In the genomic region with DNA sequence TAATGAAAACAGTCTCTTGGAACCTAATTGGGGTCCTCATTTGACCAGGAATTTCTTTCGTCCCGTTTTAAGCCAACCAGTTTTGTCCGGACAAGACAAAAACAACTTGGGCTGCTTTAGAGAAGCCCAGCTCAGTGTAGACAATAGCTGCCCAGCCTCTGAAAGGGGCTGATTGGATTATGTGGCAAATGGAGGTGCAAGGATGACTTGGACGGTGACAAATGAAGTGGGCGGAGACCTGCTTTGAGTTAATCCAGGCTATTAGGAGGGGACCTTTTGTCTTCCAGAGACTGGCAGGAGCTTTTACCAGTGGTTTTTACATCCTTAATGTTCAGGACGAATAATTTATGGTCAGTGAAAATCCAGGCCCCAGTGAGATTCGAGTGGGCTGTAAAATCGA, we compare ENCODE assay signal across 23 cellular contexts. TPM values are rescaled to one million over a fixed set of nuclear protein-coding genes. Genes with fewer than 3 reads are reported as not detected.
DNase-seq lines count a peak whose midpoint lies in the region; ATAC-seq and TF ChIP-seq lines count a peak whose summit lies in the region.
"Had no signal": no experiment of that assay in that cellular context is flagged by ENCODE, and none has a peak within 500 bp of the region (broad histone marks: within the 10 kb centered on the region; RNA-seq: fewer than 3 reads in every experiment).

No MANE protein-coding gene starts in this region.

- peaks cover 4% of the 10 kb centered on the region for H3K9me3 Mint-ChIP-seq in mesothelial cell of epicardium

- peaks cover 81% of the 10 kb centered on the region for H3K36me3 ChIP-seq in BE2C
- peaks cover 32% of the 10 kb centered on the region for H3K36me3 ChIP-seq in HUES48 (ENCODE audit: control insufficient read depth, insufficient read depth, low read length)
- no peaks in the 10 kb centered on the region for H3K36me3 ChIP-seq in Panc1 (ENCODE audit: control insufficient read depth, insufficient read depth, low read length)
- H3K36me3 ChIP-seq in upper lobe of left lung = no peaks in the 10 kb centered on the region
- H3K36me3 ChIP-seq: left ventricle myocardium inferior had no signal

- in situ Hi-C loops in Panc1 (cut with HindIII; ENCODE audit: low pct_unique_long_range_greater_than_20kb, low sequenced_read_pairs) = no loop called here

- H3K27me3 ChIP-seq in BE2C (no peaks in the 10 kb centered on the region), HUES48 (ENCODE audit: control insufficient read depth, insufficient read depth, low read length) (no peaks in the 10 kb centered on the region), Panc1 (ENCODE audit: control insufficient read depth, insufficient read depth, low read length) (no peaks in the 10 kb centered on the region), upper lobe of left lung (peaks cover 0 to 6% (median 0%) of the 10 kb centered on the region in 4 donors)

- no peak for DNase-seq in BE2C
- no peak for DNase-seq in Panc1 (ENCODE audit: low read depth, low spot score)
- DNase-seq in mesothelial cell of epicardium (ENCODE audit: low spot score in 2 of 2, unreplicated experiment in 2 of 2) = no peak
- DNase-seq in DMS53 treated with DMSO at 0.1 percent for 48 hours (lab: John Stamatoyannopoulos, UW; ENCODE audit: unreplicated experiment) = no peak
- no peak for DNase-seq in upper lobe of left lung
- no peak for DNase-seq in NCI-H446 treated with DMSO at 0.1 percent for 48 hours (lab: John Stamatoyannopoulos, UW)
- DNase-seq: effector CD8-positive, alpha-beta T cell; foreskin melanocyte; left ventricle myocardium inferior; NCI-H1105 treated with DMSO at 0.1 percent for 48 hours; NCI-H446; stimulated activated CD4-positive, alpha-beta T cell treated with anti-CD3 and anti-CD28 coated beads, Interleukin-1b, Interleukin-23, amount 100 ng/mL, for 48 hours; substantia nigra; T-helper 17 cell had no signal

- H3K9me3 ChIP-seq in BE2C = no peaks in the 10 kb centered on the region
- no peaks in the 10 kb centered on the region; the same call in 1 of the 2 replicates for H3K9me3 ChIP-seq in HUES48 (ENCODE audit: control insufficient read depth, insufficient read depth, low read length)
- H3K9me3 ChIP-seq in Panc1 (ENCODE audit: control insufficient read depth, insufficient read depth, low read depth, low read length) = no peaks in the 10 kb centered on the region
- peaks cover 0 to 9% (median 2%) of the 10 kb centered on the region in 4 donors for H3K9me3 ChIP-seq in upper lobe of left lung

- H3K4me1 ChIP-seq in BE2C (peaks cover 38% of the 10 kb centered on the region), HUES48 (ENCODE audit: control insufficient read depth, insufficient read depth, low read length) (peaks cover 34% of the 10 kb centered on the region), Panc1 (ENCODE audit: control insufficient read depth, insufficient read depth, low read length) (peaks cover 4% of the 10 kb centered on the region; the same call in 1 of the 2 replicates), upper lobe of left lung (peaks cover 0 to 13% (median 1%) of the 10 kb centered on the region in 4 donors)

- POLR2A ChIA-PET in Panc1 (lab: Charles Lee) = no interaction called here

- H3K4me3 Mint-ChIP-seq in mesothelial cell of epicardium = no peak overlapping the region
- H3K4me3 Mint-ChIP-seq: activated naive CD8-positive, alpha-beta T cell; T-helper 17 cell had no signal

- no peak overlapping the region for H3K9ac ChIP-seq in HUES48 (ENCODE audit: low read depth, low read length)

- peaks cover 4% of the 10 kb centered on the region for H3K36me3 Mint-ChIP-seq in mesothelial cell of epicardium
- H3K36me3 Mint-ChIP-seq: activated naive CD8-positive, alpha-beta T cell had no signal

- CTCF ChIA-PET in Panc1 (lab: Charles Lee) = no interaction called here

- H3K4me1 Mint-ChIP-seq in mesothelial cell of epicardium = peaks cover 27% of the 10 kb centered on the region

- ATAC-seq in Panc1 = no peak
- no peak for ATAC-seq in upper lobe of left lung (ENCODE audit: low FRiP score in 2 of 2)
- ATAC-seq in GM19351 (IDR thresholded peaks at IDR 0.05; ENCODE audit: unreplicated experiment) = no peak
- ATAC-seq: HCT116, T-helper 17 cell had no signal

- no peak for TF ChIP-seq EP300 in upper lobe of left lung (IDR thresholded peaks at IDR 0.05)

- intact Hi-C loops in Panc1 (cut with micrococcal nuclease; ENCODE audit: unreplicated experiment) = no loop called here

- 78 to 86% methylated on average over 8 of the region's 8 CpGs for WGBS in upper lobe of left lung, 2 donors

- no peak for TF ChIP-seq POLR2A in upper lobe of left lung (IDR thresholded peaks at IDR 0.05)

- H3K27ac ChIP-seq in HUES48 (ENCODE audit: low read depth, low read length) = peak overlapping the region; percentile 71
- H3K27ac ChIP-seq in Panc1 (ENCODE audit: low read length) = no peak overlapping the region
- no peak overlapping the region for H3K27ac ChIP-seq in upper lobe of left lung
- H3K27ac ChIP-seq: C4-2B, left ventricle myocardium inferior, SK-N-MC had no signal

- no peak for TF ChIP-seq CTCF in BE2C (IDR thresholded peaks at IDR 0.05; ENCODE audit: low read depth, low read length)
- no peak for TF ChIP-seq CTCF in Panc1 (IDR thresholded peaks at IDR 0.05)
- no peak for TF ChIP-seq CTCF in mesothelial cell of epicardium (IDR thresholded peaks at IDR 0.05; ENCODE audit: unreplicated experiment)
- TF ChIP-seq CTCF in upper lobe of left lung (IDR thresholded peaks at IDR 0.05) = no peak

- H3K27ac Mint-ChIP-seq in mesothelial cell of epicardium = peak overlapping the region; percentile 80
- H3K27ac Mint-ChIP-seq: activated naive CD8-positive, alpha-beta T cell; activated T-helper 2 cell treated with anti-CD3 and anti-CD28 coated beads, Interferon-gamma antibody, Interleukin-2, Interleukin-4, amounts not matched to agents 10 μg/mL and 5 μg/mL and 100 μg/mL, durations not matched to agents 14 hours and 24 hours and 36 hours; T-helper 17 cell had no signal

- TSS peak; percentile 24 for BruUV-seq in Panc1 (replicated peaks; lab: Mats Ljungman, UMichigan)

- H3K4me3 ChIP-seq in BE2C (ENCODE audit: low read depth, low read length) (0 out of 2 replicates have a peak overlapping the region, but pooled peaks have one; percentile 9), HUES48 (ENCODE audit: low read depth, low read length) (no peak overlapping the region), Panc1 (ENCODE audit: low read depth in 2 of 2, low read length in 2 of 2) (no peak overlapping the region), upper lobe of left lung (no peak overlapping the region)
- H3K4me3 ChIP-seq: left ventricle myocardium inferior, SK-N-MC had no signal

- peaks cover 3% of the 10 kb centered on the region for H3K27me3 Mint-ChIP-seq in mesothelial cell of epicardium (ENCODE audit: low read depth)

RNA-seq across cellular contexts. Expression of gene MEG3, which starts 4.8 kb away (rescaled TPM):
- polyA plus RNA-seq in BE2C (2012; ENCODE audit: insufficient read depth, insufficient read length, low read depth) = 610 TPM
- 62.4 TPM for total RNA-seq in Panc1 (2021; ENCODE audit: unreplicated experiment)
- 35.4 TPM for polyA plus RNA-seq in Panc1 (2012; ENCODE audit: insufficient read length)
- 0.18 TPM in 1 of 3 replicates, not detected in the others for total RNA-seq in mesothelial cell of epicardium
- 10 to 100 TPM in 4 of 6 donors, 1 to 10 TPM in 2; 3.9 to 39.8 (median 17.5) TPM for total RNA-seq in upper lobe of left lung
- total RNA-seq: activated T-helper 2 cell treated with anti-CD3 and anti-CD28 coated beads, Interferon-gamma antibody, Interleukin-2, Interleukin-4, amounts not matched to agents 10 μg/mL and 5 μg/mL and 100 μg/mL, durations not matched to agents 14 hours and 24 hours and 36 hours; astrocyte had no signal
- polyA plus RNA-seq: neural cell had no signal
